ENCODE assay signal across 18 cellular contexts in the genomic region with DNA sequence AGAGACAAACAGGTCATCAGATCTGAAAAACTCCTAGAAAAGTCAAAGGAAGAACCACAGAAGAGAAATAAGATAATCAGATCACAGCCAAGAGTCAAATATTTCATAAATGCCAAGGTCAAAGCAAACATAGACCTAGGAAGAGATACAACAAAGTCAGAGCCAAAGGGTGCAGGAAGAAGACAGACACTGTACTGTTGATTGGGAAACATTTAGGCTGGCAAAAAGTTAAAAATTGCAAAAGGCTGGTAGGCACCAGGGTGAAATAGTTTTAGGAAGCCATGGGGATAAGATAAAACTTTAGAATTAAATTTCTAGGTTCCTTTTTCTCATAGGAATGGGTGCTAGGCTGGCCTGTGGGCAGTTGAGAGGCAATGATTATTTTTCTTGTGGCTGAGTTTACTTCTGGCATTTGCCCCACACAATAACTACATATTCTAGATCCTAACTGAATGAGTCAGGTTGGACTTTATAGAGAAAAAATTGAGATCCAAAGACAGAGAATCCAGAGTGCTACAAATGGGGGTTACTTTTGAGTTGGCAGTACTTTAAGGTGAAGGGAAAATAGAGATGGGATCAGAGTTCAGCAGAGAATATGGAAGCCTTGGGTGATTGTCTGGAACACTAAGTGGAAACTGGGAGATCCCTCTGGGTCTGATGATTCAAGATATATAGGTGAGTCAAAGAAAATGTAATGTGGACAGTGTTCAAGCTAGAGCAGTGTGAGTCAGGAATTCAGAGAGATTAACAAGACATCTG.
DNase-seq lines count a peak whose midpoint lies in the region; ATAC-seq and TF ChIP-seq lines count a peak whose summit lies in the region.
"Had no signal": no experiment of that assay in that cellular context is flagged by ENCODE, and none has a peak within 500 bp of the region (broad histone marks: within the 10 kb centered on the region; RNA-seq: fewer than 3 reads in every experiment).

No MANE protein-coding gene starts in this region.

- H3K4me3 ChIP-seq in fibroblast of mammary gland (ENCODE audit: control insufficient read depth, low read depth, low read length), result no peak overlapping the region
- H3K4me3 ChIP-seq: SJCRH30 had no signal

- peak; percentile 71 for ATAC-seq in SK-N-SH treated with all-trans-retinoic acid at 6 μM for 48 hours
- ATAC-seq in GM21447 (IDR thresholded peaks at IDR 0.05; ENCODE audit: unreplicated experiment), result no peak
- ATAC-seq: stimulated activated naive B cell treated with anti-CD40 and anti-IgM and Interleukin-4, amounts not matched to agents 10 μg/mL and 1 μg/mL and 100 μg/mL, for 72 hours had no signal

- TF ChIP-seq CTCF in fibroblast of mammary gland (conservative IDR thresholded peaks at IDR 0.05; ENCODE audit: control insufficient read depth, insufficient read depth, low read depth, low read length), result no peak

- peak; percentile 1 for DNase-seq in GM04503 (ENCODE audit: low read depth)
- DNase-seq in fibroblast of mammary gland (ENCODE audit: low read depth), result peak; percentile 81
- DNase-seq in renal cortical epithelial cell (ENCODE audit: low read depth), result peak; percentile 91
- no peak for DNase-seq in NCI-H1417 (lab: John Stamatoyannopoulos, UW)
- DNase-seq in DMS153 (lab: John Stamatoyannopoulos, UW), result no peak
- no peak for DNase-seq in 8988T
- DNase-seq: activated T-cell treated with anti-CD3 and anti-CD28 coated beads, Interleukin-2, amount 50 U/mL, for 1 hour; anterior cingulate cortex; CD4-positive, CD25-positive, alpha-beta regulatory T cell; GDM1; midbrain; NCI-H187; NCI-H774; SJCRH30; stimulated activated CD4-positive, alpha-beta T cell treated with anti-CD3 and anti-CD28 coated beads, Interleukin-4, amount 100 ng/mL, for 24 hours; stimulated activated naive B cell treated with anti-CD40 and anti-IgM and Interleukin-4, amounts not matched to agents 10 μg/mL and 1 μg/mL and 100 μg/mL, for 72 hours had no signal

TF ChIP-seq in SK-N-SH treated with all-trans-retinoic acid at 6 μM for 48 hours, 23 proteins besides CTCF, POLR2A, EP300 and RAD21:
- TF ChIP-seq SNAI2 (CRISPR knock-in tag; IDR thresholded peaks at IDR 0.05) (no peak), ZC3H10 (CRISPR knock-in tag; IDR thresholded peaks at IDR 0.05) (no peak), PPARA (CRISPR knock-in tag; IDR thresholded peaks at IDR 0.05; ENCODE audit: borderline replicate concordance) (no peak), GLIS3 (CRISPR knock-in tag; IDR thresholded peaks at IDR 0.05) (no peak), ESRRG (CRISPR knock-in tag; IDR thresholded peaks at IDR 0.05) (no peak), ISL1 (CRISPR knock-in tag; IDR thresholded peaks at IDR 0.05) (no peak), ZNF565 (CRISPR knock-in tag; conservative IDR thresholded peaks at IDR 0.05; ENCODE audit: low read depth) (no peak), ZNF8 (CRISPR knock-in tag; IDR thresholded peaks at IDR 0.05) (no peak), CSDC2 (CRISPR knock-in tag; IDR thresholded peaks at IDR 0.05) (no peak), BACH2 (CRISPR knock-in tag; IDR thresholded peaks at IDR 0.05; ENCODE audit: borderline replicate concordance) (no peak), OSR1 (CRISPR knock-in tag; IDR thresholded peaks at IDR 0.05) (no peak), ZFP30 (CRISPR knock-in tag; IDR thresholded peaks at IDR 0.05) (no peak), RARB (CRISPR knock-in tag; IDR thresholded peaks at IDR 0.05) (no peak), TCF4 (CRISPR knock-in tag; IDR thresholded peaks at IDR 0.05; ENCODE audit: borderline replicate concordance) (no peak), ZFP3 (CRISPR knock-in tag; IDR thresholded peaks at IDR 0.05) (no peak), ARNTL (CRISPR knock-in tag; IDR thresholded peaks at IDR 0.05; ENCODE audit: borderline replicate concordance, low read depth) (no peak)
- TF ChIP-seq, protein P1, sequence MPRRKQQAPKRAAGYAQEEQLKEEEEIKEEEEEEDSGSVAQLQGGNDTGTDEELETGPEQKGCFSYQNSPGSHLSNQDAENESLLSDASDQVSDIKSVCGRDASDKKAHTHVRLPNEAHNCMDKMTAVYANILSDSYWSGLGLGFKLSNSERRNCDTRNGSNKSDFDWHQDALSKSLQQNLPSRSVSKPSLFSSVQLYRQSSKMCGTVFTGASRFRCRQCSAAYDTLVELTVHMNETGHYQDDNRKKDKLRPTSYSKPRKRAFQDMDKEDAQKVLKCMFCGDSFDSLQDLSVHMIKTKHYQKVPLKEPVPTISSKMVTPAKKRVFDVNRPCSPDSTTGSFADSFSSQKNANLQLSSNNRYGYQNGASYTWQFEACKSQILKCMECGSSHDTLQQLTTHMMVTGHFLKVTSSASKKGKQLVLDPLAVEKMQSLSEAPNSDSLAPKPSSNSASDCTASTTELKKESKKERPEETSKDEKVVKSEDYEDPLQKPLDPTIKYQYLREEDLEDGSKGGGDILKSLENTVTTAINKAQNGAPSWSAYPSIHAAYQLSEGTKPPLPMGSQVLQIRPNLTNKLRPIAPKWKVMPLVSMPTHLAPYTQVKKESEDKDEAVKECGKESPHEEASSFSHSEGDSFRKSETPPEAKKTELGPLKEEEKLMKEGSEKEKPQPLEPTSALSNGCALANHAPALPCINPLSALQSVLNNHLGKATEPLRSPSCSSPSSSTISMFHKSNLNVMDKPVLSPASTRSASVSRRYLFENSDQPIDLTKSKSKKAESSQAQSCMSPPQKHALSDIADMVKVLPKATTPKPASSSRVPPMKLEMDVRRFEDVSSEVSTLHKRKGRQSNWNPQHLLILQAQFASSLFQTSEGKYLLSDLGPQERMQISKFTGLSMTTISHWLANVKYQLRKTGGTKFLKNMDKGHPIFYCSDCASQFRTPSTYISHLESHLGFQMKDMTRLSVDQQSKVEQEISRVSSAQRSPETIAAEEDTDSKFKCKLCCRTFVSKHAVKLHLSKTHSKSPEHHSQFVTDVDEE (CRISPR knock-in tag; IDR thresholded peaks at IDR 0.05), result no peak
- TF ChIP-seq, protein P2, sequence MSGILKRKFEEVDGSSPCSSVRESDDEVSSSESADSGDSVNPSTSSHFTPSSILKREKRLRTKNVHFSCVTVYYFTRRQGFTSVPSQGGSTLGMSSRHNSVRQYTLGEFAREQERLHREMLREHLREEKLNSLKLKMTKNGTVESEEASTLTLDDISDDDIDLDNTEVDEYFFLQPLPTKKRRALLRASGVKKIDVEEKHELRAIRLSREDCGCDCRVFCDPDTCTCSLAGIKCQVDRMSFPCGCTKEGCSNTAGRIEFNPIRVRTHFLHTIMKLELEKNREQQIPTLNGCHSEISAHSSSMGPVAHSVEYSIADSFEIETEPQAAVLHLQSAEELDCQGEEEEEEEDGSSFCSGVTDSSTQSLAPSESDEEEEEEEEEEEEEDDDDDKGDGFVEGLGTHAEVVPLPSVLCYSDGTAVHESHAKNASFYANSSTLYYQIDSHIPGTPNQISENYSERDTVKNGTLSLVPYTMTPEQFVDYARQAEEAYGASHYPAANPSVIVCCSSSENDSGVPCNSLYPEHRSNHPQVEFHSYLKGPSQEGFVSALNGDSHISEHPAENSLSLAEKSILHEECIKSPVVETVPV (CRISPR knock-in tag; IDR thresholded peaks at IDR 0.05), result no peak
- TF ChIP-seq, protein P3, sequence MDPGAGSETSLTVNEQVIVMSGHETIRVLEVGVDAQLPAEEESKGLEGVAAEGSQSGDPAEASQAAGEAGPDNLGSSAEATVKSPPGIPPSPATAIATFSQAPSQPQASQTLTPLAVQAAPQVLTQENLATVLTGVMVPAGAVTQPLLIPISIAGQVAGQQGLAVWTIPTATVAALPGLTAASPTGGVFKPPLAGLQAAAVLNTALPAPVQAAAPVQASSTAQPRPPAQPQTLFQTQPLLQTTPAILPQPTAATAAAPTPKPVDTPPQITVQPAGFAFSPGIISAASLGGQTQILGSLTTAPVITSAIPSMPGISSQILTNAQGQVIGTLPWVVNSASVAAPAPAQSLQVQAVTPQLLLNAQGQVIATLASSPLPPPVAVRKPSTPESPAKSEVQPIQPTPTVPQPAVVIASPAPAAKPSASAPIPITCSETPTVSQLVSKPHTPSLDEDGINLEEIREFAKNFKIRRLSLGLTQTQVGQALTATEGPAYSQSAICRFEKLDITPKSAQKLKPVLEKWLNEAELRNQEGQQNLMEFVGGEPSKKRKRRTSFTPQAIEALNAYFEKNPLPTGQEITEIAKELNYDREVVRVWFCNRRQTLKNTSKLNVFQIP (CRISPR knock-in tag; IDR thresholded peaks at IDR 0.05; ENCODE audit: borderline replicate concordance, low read depth), result no peak

Comparison
In these comparisons a context has a peak if more than half of its experiments do, and no peak if none do; other contexts are left out.
1. DNase-seq: peak in GM04503 (single experiment), fibroblast of mammary gland (single experiment) and renal cortical epithelial cell (single experiment); none in NCI-H1417 (0 of 3), DMS153 (single experiment) and 8988T (single experiment).